ENCODE assay signal across 19 cellular contexts in genomic region chr4:39825741-39826231, GRCh38.
A peak's percentile ranks its signal among the peaks of the same experiment; 100 is the strongest.
DNase-seq lines count a peak whose midpoint lies in the region; ATAC-seq and TF ChIP-seq lines count a peak whose summit lies in the region.
"Had no signal": no experiment of that assay in that cellular context is flagged by ENCODE, and none has a peak within 500 bp of the region (broad histone marks: within the 10 kb centered on the region; RNA-seq: fewer than 3 reads in every experiment).

No MANE protein-coding gene starts in this region.

- intact Hi-C loops in CD8-positive, alpha-beta T cell (cut with DNase I, micrococcal nuclease) = no loop called here

- peaks cover 77% of the 10 kb centered on the region for H3K36me3 Mint-ChIP-seq in CD8-positive, alpha-beta T cell

- H3K56ac ChIP-seq in mesendoderm (ENCODE audit: low read length) = no peak overlapping the region

- H4K5ac ChIP-seq in mesendoderm (ENCODE audit: low read length) = no peak overlapping the region

- H2BK120ac ChIP-seq in mesendoderm (ENCODE audit: low read depth, low read length) = no peak overlapping the region

- H3K27ac ChIP-seq in CD8-positive, alpha-beta T cell (ENCODE audit: low read depth, low read length) = no peak overlapping the region
- H3K27ac ChIP-seq in mesendoderm (ENCODE audit: low read depth, low read length) = no peak overlapping the region
- H3K27ac ChIP-seq in substantia nigra (ENCODE audit: low read depth, low read length, poor library complexity, severe bottlenecking) = no peak overlapping the region
- H3K27ac ChIP-seq: pancreas had no signal

- no peaks in the 10 kb centered on the region for H3K79me1 ChIP-seq in mesendoderm (ENCODE audit: low read length)

- no peaks in the 10 kb centered on the region for H3K9me3 Mint-ChIP-seq in CD8-positive, alpha-beta T cell
- H3K9me3 Mint-ChIP-seq: activated naive CD8-positive, alpha-beta T cell treated with anti-CD3 and anti-CD28 coated beads for 36 hours; memory B cell; stimulated activated memory B cell treated with anti-CD40 and anti-IgM and Interleukin-4, amounts not matched to agents 10 μg/mL and 1 μg/mL and 100 μg/mL, for 72 hours had no signal

- no peaks in the 10 kb centered on the region for H3K4me1 ChIP-seq in CD8-positive, alpha-beta T cell (ENCODE audit: insufficient read depth, low read length)
- no peaks in the 10 kb centered on the region for H3K4me1 ChIP-seq in mesendoderm (ENCODE audit: control insufficient read depth, low read depth, low read length)
- H3K4me1 ChIP-seq: pancreas had no signal

- H2BK15ac ChIP-seq in mesendoderm (replicated peaks; ENCODE audit: low read depth) = no peak overlapping the region

- no peaks in the 10 kb centered on the region for H3K4me1 Mint-ChIP-seq in CD8-positive, alpha-beta T cell (ENCODE audit: low read depth)
- H3K4me1 Mint-ChIP-seq: B cell; memory B cell; stimulated activated memory B cell treated with anti-CD40 and anti-IgM and Interleukin-4, amounts not matched to agents 10 μg/mL and 1 μg/mL and 100 μg/mL, for 72 hours had no signal

- peaks cover 4% of the 10 kb centered on the region for H3K36me3 ChIP-seq in CD8-positive, alpha-beta T cell (ENCODE audit: insufficient read depth, low read length)
- H3K36me3 ChIP-seq in mesendoderm (ENCODE audit: control insufficient read depth, insufficient read depth, low read length) = peaks cover 3% of the 10 kb centered on the region

- WGBS in mesendoderm (ENCODE audit: extremely low coverage, insufficient coverage, low lambda C conversion rate) = no CpG with 5 or more reads among the region's 7 CpGs

- H3K79me2 ChIP-seq in mesendoderm (ENCODE audit: control insufficient read depth, insufficient read depth, low read length) = no peaks in the 10 kb centered on the region

- POLR2A ChIA-PET in CD8-positive, alpha-beta T cell (lab: Charles Lee) = interaction anchor here (0.9 kb wide), 1 partner anchor 21 kb away, joined by 3 read pairs; no protein-coding TSS in a partner anchor

- H3K23ac ChIP-seq in mesendoderm (ENCODE audit: low read length) = no peak overlapping the region

- no peak overlapping the region for H3K4ac ChIP-seq in mesendoderm (ENCODE audit: low read depth, low read length)

- no peak for TF ChIP-seq CTCF in CD8-positive, alpha-beta T cell (IDR thresholded peaks at IDR 0.05)
- TF ChIP-seq CTCF in choroid plexus epithelial cell (conservative IDR thresholded peaks at IDR 0.05; ENCODE audit: low read depth, low read length) = no peak

- no peak overlapping the region for H2AK5ac ChIP-seq in mesendoderm (ENCODE audit: low read length)

- peak overlapping the region; percentile 57 for H3K27ac Mint-ChIP-seq in CD8-positive, alpha-beta T cell
- H3K27ac Mint-ChIP-seq: activated naive CD8-positive, alpha-beta T cell treated with anti-CD3 and anti-CD28 coated beads for 36 hours; B cell; memory B cell; stimulated activated memory B cell treated with anti-CD40 and anti-IgM and Interleukin-4, amounts not matched to agents 10 μg/mL and 1 μg/mL and 100 μg/mL, for 72 hours had no signal

- H3K18ac ChIP-seq in mesendoderm (ENCODE audit: low read length) = no peak overlapping the region

- no peaks in the 10 kb centered on the region for H3K27me3 Mint-ChIP-seq in CD8-positive, alpha-beta T cell (ENCODE audit: low read depth)
- H3K27me3 Mint-ChIP-seq: activated naive CD8-positive, alpha-beta T cell treated with anti-CD3 and anti-CD28 coated beads for 36 hours; B cell; memory B cell; stimulated activated memory B cell treated with anti-CD40 and anti-IgM and Interleukin-4, amounts not matched to agents 10 μg/mL and 1 μg/mL and 100 μg/mL, for 72 hours had no signal

- CTCF ChIA-PET in CD8-positive, alpha-beta T cell (lab: Charles Lee) = interaction anchor here (0.7 kb wide), 2 partner anchors 19 to 133 kb away, joined by 3 to 4 read pairs; no protein-coding TSS in a partner anchor

- H3K27me3 ChIP-seq in CD8-positive, alpha-beta T cell (ENCODE audit: insufficient read depth, low read length) = no peaks in the 10 kb centered on the region
- H3K27me3 ChIP-seq in mesendoderm (ENCODE audit: insufficient read depth, low read length, poor library complexity) = no peaks in the 10 kb centered on the region
- H3K27me3 ChIP-seq: pancreas had no signal

- no peak overlapping the region for H3K4me3 Mint-ChIP-seq in CD8-positive, alpha-beta T cell
- H3K4me3 Mint-ChIP-seq: activated naive CD8-positive, alpha-beta T cell treated with anti-CD3 and anti-CD28 coated beads for 36 hours; B cell; memory B cell; stimulated activated memory B cell treated with anti-CD40 and anti-IgM and Interleukin-4, amounts not matched to agents 10 μg/mL and 1 μg/mL and 100 μg/mL, for 72 hours had no signal

- no peak for DNase-seq in CD8-positive, alpha-beta T cell
- peak; percentile 69 for DNase-seq in M059J (ENCODE audit: low read depth)
- peak; percentile 62 for DNase-seq in choroid plexus epithelial cell (ENCODE audit: low read depth)
- DNase-seq in mesendoderm = peak; percentile 60
- DNase-seq in activated CD4-positive, alpha-beta T cell treated with anti-CD3 and anti-CD28 coated beads, Interleukin-2, amount 50 U/mL, for 1 hour = no peak
- DNase-seq in T-helper 9 cell = no peak
- no peak for DNase-seq in DMS79 (lab: John Stamatoyannopoulos, UW)
- no peak for DNase-seq in substantia nigra (lab: John Stamatoyannopoulos, UW)
- DNase-seq: activated naive CD8-positive, alpha-beta T cell treated with anti-CD3 and anti-CD28 coated beads for 36 hours; effector CD4-positive, alpha-beta T cell; hypothalamus; NCI-H1417 treated with DMSO at 0.1 percent for 48 hours; NCI-H526; stimulated activated CD4-positive, alpha-beta T cell treated with anti-CD3 and anti-CD28 coated beads, Interleukin-2, amount 100 ng/mL, for 24 hours had no signal

- H3K9me3 ChIP-seq in CD8-positive, alpha-beta T cell (ENCODE audit: low read length) = no peaks in the 10 kb centered on the region
- H3K9me3 ChIP-seq: pancreas had no signal

- H3K4me3 ChIP-seq in CD8-positive, alpha-beta T cell (ENCODE audit: low read depth, low read length) = no peak overlapping the region
- no peak overlapping the region for H3K4me3 ChIP-seq in choroid plexus epithelial cell (ENCODE audit: low read depth, low read length)
- no peak overlapping the region for H3K4me3 ChIP-seq in mesendoderm (ENCODE audit: low read length)
- H3K4me3 ChIP-seq: pancreas had no signal

- no peak overlapping the region for H3K4me2 ChIP-seq in mesendoderm (ENCODE audit: low read length)

- no peak overlapping the region for H2BK5ac ChIP-seq in mesendoderm (ENCODE audit: low read length)

- no peak overlapping the region for H3K9ac ChIP-seq in mesendoderm (ENCODE audit: low read length)

- no peak overlapping the region for H4K8ac ChIP-seq in mesendoderm (ENCODE audit: low read depth, low read length)

- ATAC-seq in CD8-positive, alpha-beta T cell = no peak
- ATAC-seq: pancreas; Right ventricle myocardium inferior; stimulated activated memory B cell treated with anti-CD40 and anti-IgM and Interleukin-4, amounts not matched to agents 10 μg/mL and 1 μg/mL and 100 μg/mL, for 72 hours had no signal

Comparison
In these comparisons a context has a peak if more than half of its experiments do, and no peak if none do; other contexts are left out.
1. DNase-seq: peak in M059J (single experiment), choroid plexus epithelial cell (single experiment) and mesendoderm (single experiment); none in CD8-positive, alpha-beta T cell (0 of 7), activated CD4-positive, alpha-beta T cell treated with anti-CD3 and anti-CD28 coated beads, Interleukin-2, amount 50 U/mL, for 1 hour (single experiment), T-helper 9 cell (single experiment), DMS79 (single experiment) and substantia nigra (0 of 49).